ENCODE assay signal across 18 cellular contexts in genomic region chr10:33239257-33239656, GRCh38.
DNase-seq lines count a peak whose midpoint lies in the region; ATAC-seq and TF ChIP-seq lines count a peak whose summit lies in the region.
"Had no signal": no experiment of that assay in that cellular context is flagged by ENCODE, and none has a peak within 500 bp of the region (broad histone marks: within the 10 kb centered on the region; RNA-seq: fewer than 3 reads in every experiment).

No MANE protein-coding gene starts in this region.

- no peak overlapping the region for H3K4me3 ChIP-seq in breast epithelium
- H3K4me3 ChIP-seq in brain microvascular endothelial cell (ENCODE audit: low read depth, low read length), result no peak overlapping the region
- no peak overlapping the region for H3K4me3 ChIP-seq in mesendoderm (ENCODE audit: low read length)
- H3K4me3 ChIP-seq in body of pancreas, result no peak overlapping the region
- H3K4me3 ChIP-seq: K562 had no signal

- H3K27me3 ChIP-seq in breast epithelium, result no peaks in the 10 kb centered on the region
- no peaks in the 10 kb centered on the region for H3K27me3 ChIP-seq in brain microvascular endothelial cell (replicated peaks)
- H3K27me3 ChIP-seq in mesendoderm (ENCODE audit: insufficient read depth, low read length, poor library complexity), result no peaks in the 10 kb centered on the region
- no peaks in the 10 kb centered on the region for H3K27me3 ChIP-seq in body of pancreas

- peak overlapping the region; percentile 28 for H4K8ac ChIP-seq in mesendoderm (ENCODE audit: low read depth, low read length)

- in situ Hi-C loops in brain microvascular endothelial cell (cut with HindIII; ENCODE audit: low pct_ligation_motif_present, low sequenced_read_pairs), result no loop called here

- DNase-seq in MCF 10A (ENCODE audit: unreplicated experiment), result no peak
- no peak for DNase-seq in breast epithelium (ENCODE audit: low spot score in 2 of 2)
- DNase-seq in brain microvascular endothelial cell, result no peak
- DNase-seq in mesendoderm, result no peak
- no peak for DNase-seq in body of pancreas
- DNase-seq: 8988T, GOT3, NCI-H1092, NCI-H1694, NCI-H2107, NCI-H69, Right ventricle myocardium superior had no signal

- H3K36me3 ChIP-seq in breast epithelium, result no peaks in the 10 kb centered on the region
- H3K36me3 ChIP-seq in brain microvascular endothelial cell (replicated peaks), result peaks cover 5% of the 10 kb centered on the region
- H3K36me3 ChIP-seq in mesendoderm (ENCODE audit: control insufficient read depth, insufficient read depth, low read length), result no peaks in the 10 kb centered on the region
- no peaks in the 10 kb centered on the region for H3K36me3 ChIP-seq in body of pancreas (replicated peaks in 1 of 2; ENCODE audit: insufficient read depth in 1 of 2, low read depth in 2 of 2)

- H3K4me3 Mint-ChIP-seq in MCF 10A (ENCODE audit: unreplicated experiment), result no peak overlapping the region

- H3K18ac ChIP-seq in mesendoderm (ENCODE audit: low read length), result peak overlapping the region; percentile 60

- H3K27me3 Mint-ChIP-seq in MCF 10A (ENCODE audit: insufficient read depth, unreplicated experiment), result no peaks in the 10 kb centered on the region

- no peak overlapping the region for H3K4me2 ChIP-seq in mesendoderm (ENCODE audit: low read length)

- POLR2A ChIA-PET in MCF 10A (lab: Yijun Ruan, JAX), result interaction anchor here (1.5 kb wide), 1 partner anchor 11 kb away, joined by 5 read pairs; no protein-coding TSS in a partner anchor

- H4K5ac ChIP-seq in mesendoderm (ENCODE audit: low read length), result no peak overlapping the region

- no peak overlapping the region for H2AK5ac ChIP-seq in mesendoderm (ENCODE audit: low read length)

- TF ChIP-seq CTCF in MCF 10A (IDR thresholded peaks at IDR 0.05; ENCODE audit: unreplicated experiment) (no peak), breast epithelium (IDR thresholded peaks at IDR 0.05) (no peak), brain microvascular endothelial cell (IDR thresholded peaks at IDR 0.05; ENCODE audit: low read depth, low read length, missing control alignments) (no peak), body of pancreas (IDR thresholded peaks at IDR 0.05) (no peak)

- H2BK120ac ChIP-seq in mesendoderm (ENCODE audit: low read depth, low read length), result peak overlapping the region; percentile 28

- H2BK5ac ChIP-seq in mesendoderm (ENCODE audit: low read length), result no peak overlapping the region

- no peaks in the 10 kb centered on the region for H3K79me1 ChIP-seq in mesendoderm (ENCODE audit: low read length)

- H2BK15ac ChIP-seq in mesendoderm (replicated peaks; ENCODE audit: low read depth), result peak overlapping the region; percentile 92

- intact Hi-C loops in MCF 10A (cut with micrococcal nuclease), result no loop called here
- intact Hi-C loops in breast epithelium (cut with DNase I; ENCODE audit: low total_unique reads), result no loop called here
- intact Hi-C loops in body of pancreas (cut with DNase I), result no loop called here

- no CpG with 5 or more reads among the region's 2 CpGs for WGBS in mesendoderm (ENCODE audit: extremely low coverage, insufficient coverage, low lambda C conversion rate)
- WGBS in body of pancreas, 2 donors, result 74 to 81% methylated on average over 2 of the region's 2 CpGs

- TF ChIP-seq POLR2A in breast epithelium (IDR thresholded peaks at IDR 0.05), result no peak
- TF ChIP-seq POLR2A in body of pancreas (IDR thresholded peaks at IDR 0.05), result no peak

- no peak overlapping the region for H3K4ac ChIP-seq in mesendoderm (ENCODE audit: low read depth, low read length)

- H3K9me3 ChIP-seq in breast epithelium, result no peaks in the 10 kb centered on the region
- no peaks in the 10 kb centered on the region for H3K9me3 ChIP-seq in body of pancreas

- H3K4me1 ChIP-seq in breast epithelium (no peaks in the 10 kb centered on the region), mesendoderm (ENCODE audit: control insufficient read depth, low read depth, low read length) (peaks cover 11% of the 10 kb centered on the region), body of pancreas (no peaks in the 10 kb centered on the region)

- BruUV-seq in MCF 10A (replicated peaks; lab: Mats Ljungman, UMichigan), result no TSS peak

- no peak for ATAC-seq in HG03521 (IDR thresholded peaks at IDR 0.05; ENCODE audit: unreplicated experiment)
- no peak for ATAC-seq in body of pancreas
- ATAC-seq in HG03025 (IDR thresholded peaks at IDR 0.05; ENCODE audit: low FRiP score, unreplicated experiment), result no peak
- no peak for ATAC-seq in GM21447 (IDR thresholded peaks at IDR 0.05; ENCODE audit: unreplicated experiment)
- ATAC-seq: K562 had no signal

- no peak overlapping the region for H3K9ac ChIP-seq in mesendoderm (ENCODE audit: low read length)

- H3K23ac ChIP-seq in mesendoderm (ENCODE audit: low read length), result no peak overlapping the region

- no peaks in the 10 kb centered on the region for H3K79me2 ChIP-seq in mesendoderm (ENCODE audit: control insufficient read depth, insufficient read depth, low read length)

- no peaks in the 10 kb centered on the region for H3K9me3 Mint-ChIP-seq in MCF 10A (ENCODE audit: unreplicated experiment)

- H3K56ac ChIP-seq in mesendoderm (ENCODE audit: low read length), result no peak overlapping the region

- peaks cover 21% of the 10 kb centered on the region for H3K4me1 Mint-ChIP-seq in MCF 10A (ENCODE audit: insufficient read depth, unreplicated experiment)

- H3K27ac ChIP-seq in breast epithelium (no peak overlapping the region), brain microvascular endothelial cell (peak overlapping the region; percentile 84), mesendoderm (ENCODE audit: low read depth, low read length) (no peak overlapping the region), body of pancreas (no peak overlapping the region)
- H3K27ac ChIP-seq: C4-2B, HL-60 had no signal

- H3K27ac Mint-ChIP-seq in MCF 10A (ENCODE audit: low read depth, unreplicated experiment), result peak overlapping the region; percentile 29

- H3K36me3 Mint-ChIP-seq in MCF 10A (ENCODE audit: insufficient read depth, unreplicated experiment), result no peaks in the 10 kb centered on the region

- CTCF ChIA-PET in MCF 10A (lab: Yijun Ruan, JAX), result interaction anchor here (0.7 to 1.9 kb wide), 2 partner anchors 46 to 1317 kb away, joined by 3 to 9 read pairs; no protein-coding TSS in a partner anchor
